In genomic region chr3:39346785-39347585, GRCh38 we compare ENCODE assay signal across 16 cellular contexts. TPM values are rescaled to one million over a fixed set of nuclear protein-coding genes. Genes with fewer than 3 reads are reported as not detected.
DNase-seq lines count a peak whose midpoint lies in the region; ATAC-seq, FAIRE-seq and TF ChIP-seq lines count a peak whose summit lies in the region.
"Had no signal": no experiment of that assay in that cellular context is flagged by ENCODE, and none has a peak within 500 bp of the region (broad histone marks: within the 10 kb centered on the region; RNA-seq: fewer than 3 reads in every experiment).

No MANE protein-coding gene starts in this region.

- H3K36me3 Mint-ChIP-seq in activated T-helper 2 cell treated with anti-CD3 and anti-CD28 coated beads, Interferon-gamma antibody, Interleukin-2, Interleukin-4, amounts not matched to agents 10 μg/mL and 5 μg/mL and 100 μg/mL, durations not matched to agents 14 hours and 24 hours and 36 hours (ENCODE audit: low read depth) = peaks cover 4% of the 10 kb centered on the region

- no peak overlapping the region for H3K18ac ChIP-seq in mesenchymal stem cell (ENCODE audit: low read depth in 1 of 2, low read length in 2 of 2)

- no peaks in the 10 kb centered on the region for H3K27me3 Mint-ChIP-seq in activated T-helper 2 cell treated with anti-CD3 and anti-CD28 coated beads, Interferon-gamma antibody, Interleukin-2, Interleukin-4, amounts not matched to agents 10 μg/mL and 5 μg/mL and 100 μg/mL, durations not matched to agents 14 hours and 24 hours and 36 hours (ENCODE audit: low read depth)

- no peak overlapping the region for H4K91ac ChIP-seq in mesenchymal stem cell (ENCODE audit: low read length)

- peak overlapping the region; percentile 26 for H3K4me3 Mint-ChIP-seq in activated T-helper 2 cell treated with anti-CD3 and anti-CD28 coated beads, Interferon-gamma antibody, Interleukin-2, Interleukin-4, amounts not matched to agents 10 μg/mL and 5 μg/mL and 100 μg/mL, durations not matched to agents 14 hours and 24 hours and 36 hours (ENCODE audit: low read depth)

- no peaks in the 10 kb centered on the region for H3K36me3 ChIP-seq in mesenchymal stem cell (ENCODE audit: control insufficient read depth in 1 of 2, insufficient read depth in 2 of 2, low read depth in 1 of 2, low read length in 2 of 2)
- H3K36me3 ChIP-seq in ovary = no peaks in the 10 kb centered on the region
- H3K36me3 ChIP-seq: BLaER1 treated with 17β-estradiol and CSF1 and Interleukin-3, amounts not matched to agents 10 nM and 100 nM; SJCRH30; spleen; thoracic aorta had no signal

- 88% methylated on average over 1 of the region's 2 CpGs for WGBS in mesenchymal stem cell
- WGBS in ovary, 3 donors = 2 to 6% (median 4%) methylated on average over 2 of the region's 2 CpGs

- TF ChIP-seq POLR2A in GM12891 (IDR thresholded peaks at IDR 0.05; ENCODE audit: low read depth, low read length) (no peak), ovary (IDR thresholded peaks at IDR 0.05) (no peak)

- H3K4me1 Mint-ChIP-seq in activated T-helper 2 cell treated with anti-CD3 and anti-CD28 coated beads, Interferon-gamma antibody, Interleukin-2, Interleukin-4, amounts not matched to agents 10 μg/mL and 5 μg/mL and 100 μg/mL, durations not matched to agents 14 hours and 24 hours and 36 hours (ENCODE audit: low read depth) = peaks cover 65% of the 10 kb centered on the region

- H3K27ac Mint-ChIP-seq in activated T-helper 2 cell treated with anti-CD3 and anti-CD28 coated beads, Interferon-gamma antibody, Interleukin-2, Interleukin-4, amounts not matched to agents 10 μg/mL and 5 μg/mL and 100 μg/mL, durations not matched to agents 14 hours and 24 hours and 36 hours = peak overlapping the region; percentile 47

- H3K27ac ChIP-seq in mesenchymal stem cell (ENCODE audit: low read length, poor library complexity, severe bottlenecking) (no peak overlapping the region), ovary (no peak overlapping the region)
- H3K27ac ChIP-seq: BLaER1 treated with 17β-estradiol and CSF1 and Interleukin-3, amounts not matched to agents 10 nM and 100 nM; epithelial cell of prostate; SJCRH30; spleen; thoracic aorta had no signal

- intact Hi-C loops in activated T-helper 2 cell treated with anti-CD3 and anti-CD28 coated beads, Interferon-gamma antibody, Interleukin-2, Interleukin-4, amounts not matched to agents 10 μg/mL and 5 μg/mL and 100 μg/mL, durations not matched to agents 14 hours and 24 hours and 36 hours (cut with micrococcal nuclease) = loop anchor here (1.0 kb wide), 1 partner anchor 14 kb away; no protein-coding TSS in a partner anchor
- intact Hi-C loops in ovary (cut with DNase I) = no loop called here

- H3K4me3 ChIP-seq in mesenchymal stem cell (ENCODE audit: insufficient read depth in 1 of 2, low read depth in 1 of 2, low read length in 2 of 2) (no peak overlapping the region), ovary (no peak overlapping the region)
- H3K4me3 ChIP-seq: BLaER1 treated with 17β-estradiol and CSF1 and Interleukin-3, amounts not matched to agents 10 nM and 100 nM; SJCRH30; spleen; thoracic aorta had no signal

- no peak for TF ChIP-seq CTCF in ovary (IDR thresholded peaks at IDR 0.05)

- no peak overlapping the region for H3K23ac ChIP-seq in mesenchymal stem cell (ENCODE audit: low read length in 2 of 2)

- no peaks in the 10 kb centered on the region for H3K79me1 ChIP-seq in mesenchymal stem cell (replicated peaks; ENCODE audit: low read length, poor library complexity, severe bottlenecking)

- H3K4me1 ChIP-seq in mesenchymal stem cell (ENCODE audit: control insufficient read depth, insufficient read depth, low read depth, low read length) (no peaks in the 10 kb centered on the region), ovary (ENCODE audit: insufficient read depth) (no peaks in the 10 kb centered on the region)
- H3K4me1 ChIP-seq: SJCRH30 had no signal

- no peak overlapping the region for H2AFZ ChIP-seq in mesenchymal stem cell (ENCODE audit: low read depth, low read length)

- ATAC-seq in GM19467 (IDR thresholded peaks at IDR 0.05; ENCODE audit: unreplicated experiment) (peak; percentile 90), HG03064 (IDR thresholded peaks at IDR 0.05; ENCODE audit: low read depth, unreplicated experiment) (peak; percentile 86)

- no peak overlapping the region for H2BK5ac ChIP-seq in mesenchymal stem cell (ENCODE audit: low read depth, low read length, poor library complexity, severe bottlenecking)

- no peak overlapping the region for H3K9ac ChIP-seq in mesenchymal stem cell (ENCODE audit: low read length)
- H3K9ac ChIP-seq: BLaER1 treated with 17β-estradiol and CSF1 and Interleukin-3, amounts not matched to agents 10 nM and 100 nM had no signal

- H3K27me3 ChIP-seq in mesenchymal stem cell (ENCODE audit: control insufficient read depth in 1 of 2, insufficient read depth in 1 of 2, low read length in 2 of 2) = no peaks in the 10 kb centered on the region
- H3K27me3 ChIP-seq in ovary = no peaks in the 10 kb centered on the region
- H3K27me3 ChIP-seq: BLaER1 treated with 17β-estradiol and CSF1 and Interleukin-3, amounts not matched to agents 10 nM and 100 nM; SJCRH30; spleen had no signal

- peaks cover 4% of the 10 kb centered on the region for H3K9me3 Mint-ChIP-seq in activated T-helper 2 cell treated with anti-CD3 and anti-CD28 coated beads, Interferon-gamma antibody, Interleukin-2, Interleukin-4, amounts not matched to agents 10 μg/mL and 5 μg/mL and 100 μg/mL, durations not matched to agents 14 hours and 24 hours and 36 hours

- H3K9me3 ChIP-seq in mesenchymal stem cell (ENCODE audit: control insufficient read depth, low read length) = no peaks in the 10 kb centered on the region
- no peaks in the 10 kb centered on the region for H3K9me3 ChIP-seq in ovary
- H3K9me3 ChIP-seq: SJCRH30, spleen, thoracic aorta had no signal

- no peak overlapping the region for H2AK5ac ChIP-seq in mesenchymal stem cell (ENCODE audit: low read length, severe bottlenecking)

- no peak overlapping the region for H2BK15ac ChIP-seq in mesenchymal stem cell (ENCODE audit: low read depth, poor library complexity, severe bottlenecking)

- no peak for TF ChIP-seq EP300 in ovary (IDR thresholded peaks at IDR 0.05)

- DNase-seq in GM12891 (ENCODE audit: insufficient read length, low spot score) (no peak), mesenchymal stem cell (no peak), SW480 (ENCODE audit: low spot score) (no peak), MV-4-11 (lab: John Stamatoyannopoulos, UW) (no peak), ovary (no peak)
- DNase-seq in activated T-helper 2 cell treated with anti-CD3 and anti-CD28 coated beads, Interferon-gamma antibody, Interleukin-2, Interleukin-4, amounts not matched to agents 10 μg/mL and 5 μg/mL and 100 μg/mL, durations not matched to agents 14 hours and 24 hours and 36 hours (ENCODE audit: low spot score) = no peak
- DNase-seq: activated gamma-delta T cell, NCI-H1048, SJCRH30, spleen had no signal

- no peak overlapping the region for H3K4me2 ChIP-seq in mesenchymal stem cell (ENCODE audit: low read length, poor library complexity, severe bottlenecking)
- H3K4me2 ChIP-seq: BLaER1 treated with 17β-estradiol and CSF1 and Interleukin-3, amounts not matched to agents 10 nM and 100 nM had no signal

- no peak overlapping the region for H2BK120ac ChIP-seq in mesenchymal stem cell (ENCODE audit: low read depth, low read length)

- no peak overlapping the region for H2BK12ac ChIP-seq in mesenchymal stem cell (ENCODE audit: low read length in 2 of 2)

- FAIRE-seq in GM12891 (lab: Jason Lieb, UNC) = peak; percentile 92

- no peak overlapping the region for H3K4ac ChIP-seq in mesenchymal stem cell (ENCODE audit: low read depth in 1 of 2, low read length in 2 of 2)

- H4K8ac ChIP-seq in mesenchymal stem cell (ENCODE audit: low read length) = no peak overlapping the region

- no peak overlapping the region for H3K14ac ChIP-seq in mesenchymal stem cell (ENCODE audit: low read length in 2 of 2)

TF ChIP-seq in GM12891, 5 proteins besides CTCF, POLR2A, EP300 and RAD21:
- TF ChIP-seq PAX5 (IDR thresholded peaks at IDR 0.05; ENCODE audit: insufficient read depth, low read length, severe bottlenecking) (no peak), TAF1 (IDR thresholded peaks at IDR 0.05; ENCODE audit: low read depth, low read length) (no peak), SPI1 (IDR thresholded peaks at IDR 0.05; ENCODE audit: low read depth, low read length) (0 out of 2 replicates have a peak, but pooled peaks have one; percentile 6), POLR2AphosphoS5 (IDR thresholded peaks at IDR 0.05; ENCODE audit: low read depth, low read length) (no peak), POU2F2 (IDR thresholded peaks at IDR 0.05; ENCODE audit: low read depth, low read length) (no peak)

RNA-seq across cellular contexts. Expression of gene CCR8, which starts 17.5 kb away (rescaled TPM):
- 4.6 TPM for polyA plus RNA-seq in GM12891 (2012; ENCODE audit: low read depth, missing spikeins)
- total RNA-seq in activated T-helper 2 cell treated with anti-CD3 and anti-CD28 coated beads, Interferon-gamma antibody, Interleukin-2, Interleukin-4, amounts not matched to agents 10 μg/mL and 5 μg/mL and 100 μg/mL, durations not matched to agents 14 hours and 24 hours and 36 hours = 11.3 and 12.2 TPM in 2 replicates
- polyA plus RNA-seq in mesenchymal stem cell (2013, experiment 1 of 2) = not detected
- polyA plus RNA-seq in mesenchymal stem cell (2013, experiment 2 of 2) = not detected
- total RNA-seq in ovary = not detected
- under 1 TPM in 1 of 2 donors, not detected in 1; 0.23 TPM for polyA plus RNA-seq in ovary
- total RNA-seq: lung microvascular endothelial cell, SJCRH30, thoracic aorta had no signal

RNA-seq across cellular contexts. Expression of gene SLC25A38, which starts 36.2 kb away (rescaled TPM):
- polyA plus RNA-seq in GM12891 (2012; ENCODE audit: low read depth, missing spikeins) = 28.4 TPM
- 35.5 and 37.5 TPM in 2 replicates for total RNA-seq in activated T-helper 2 cell treated with anti-CD3 and anti-CD28 coated beads, Interferon-gamma antibody, Interleukin-2, Interleukin-4, amounts not matched to agents 10 μg/mL and 5 μg/mL and 100 μg/mL, durations not matched to agents 14 hours and 24 hours and 36 hours
- polyA plus RNA-seq in mesenchymal stem cell (2013, experiment 1 of 2) = 29.8 TPM
- 29.6 TPM for polyA plus RNA-seq in mesenchymal stem cell (2013, experiment 2 of 2)
- 10 to 100 TPM; 28.8 to 38.6 (median 33.9) TPM for total RNA-seq in ovary
- 10 to 100 TPM; 48.1 to 70.5 TPM for polyA plus RNA-seq in ovary

RNA-seq across cellular contexts. Expression of gene RPSA, which starts 59.5 kb away (rescaled TPM):
- 3,537 TPM for polyA plus RNA-seq in GM12891 (2012; ENCODE audit: low read depth, missing spikeins)
- 2,053 and 2,074 TPM in 2 replicates for total RNA-seq in activated T-helper 2 cell treated with anti-CD3 and anti-CD28 coated beads, Interferon-gamma antibody, Interleukin-2, Interleukin-4, amounts not matched to agents 10 μg/mL and 5 μg/mL and 100 μg/mL, durations not matched to agents 14 hours and 24 hours and 36 hours
- polyA plus RNA-seq in mesenchymal stem cell (2013, experiment 1 of 2) = 1,855 TPM
- 1,954 TPM for polyA plus RNA-seq in mesenchymal stem cell (2013, experiment 2 of 2)
- total RNA-seq in ovary = 1,000 to 10,000 TPM; 1,337 to 2,779 (median 1,617) TPM
- polyA plus RNA-seq in ovary = 1,000 to 10,000 TPM; 1,695 to 2,321 TPM

Comparison
In these comparisons a context has a peak if more than half of its experiments do, and no peak if none do; other contexts are left out.
1. RNA of gene CCR8, which starts 17.5 kb away (total RNA-seq): 11.3 to 12.2 TPM in activated T-helper 2 cell treated with anti-CD3 and anti-CD28 coated beads, Interferon-gamma antibody, Interleukin-2, Interleukin-4, amounts not matched to agents 10 μg/mL and 5 μg/mL and 100 μg/mL, durations not matched to agents 14 hours and 24 hours and 36 hours; not detected in ovary; every median in the first group is over 10 times any median in the second.